Comparison of ENCODE assay signal across 1 cellular context in genomic region chr7:106776618-106777347, GRCh38.
TF ChIP-seq lines count a peak whose summit lies in the region.

No MANE protein-coding gene starts in this region.

TF ChIP-seq in K562, 482 proteins besides CTCF, POLR2A, EP300 and RAD21 (continued from another document):
- TF ChIP-seq NKRF (IDR thresholded peaks at IDR 0.05; ENCODE audit: borderline replicate concordance) (0 out of 2 replicates have a peak, but pooled peaks have one; percentile 15), HBP1 (CRISPR knock-in tag; IDR thresholded peaks at IDR 0.05) (peak; percentile 38; the same call in 1 of the 2 replicates), YY1 (IDR thresholded peaks at IDR 0.05; ENCODE audit: borderline replicate concordance in 1 of 3, control insufficient read depth in 1 of 3, extremely low read depth in 1 of 3, insufficient read depth in 3 of 3, insufficient read length in 1 of 3, insufficient replicate concordance in 2 of 3, low read depth in 1 of 3, low read length in 2 of 3) (no peak), ZBTB26 (CRISPR knock-in tag; IDR thresholded peaks at IDR 0.05) (peak; percentile 89; the same call in 1 of the 2 replicates), SAFB (IDR thresholded peaks at IDR 0.05; ENCODE audit: borderline replicate concordance, low read depth, low read length) (no peak), DEAF1 (CRISPR knock-in tag; IDR thresholded peaks at IDR 0.05) (0 out of 2 replicates have a peak, but pooled peaks have one; percentile 19), HDAC1 (IDR thresholded peaks at IDR 0.05) (peak in 1 of 2 experiments; percentile 11; a peak in 1 of 4 replicates), ASH1L (IDR thresholded peaks at IDR 0.05; ENCODE audit: borderline replicate concordance, low read depth, partially characterized antibody) (peak; percentile 18), CC2D1A (IDR thresholded peaks at IDR 0.05) (peak; percentile 87), NFIX (CRISPR knock-in tag; IDR thresholded peaks at IDR 0.05; ENCODE audit: low read depth) (no peak), CHCHD3 (CRISPR knock-in tag; IDR thresholded peaks at IDR 0.05) (no peak), TAF15 (IDR thresholded peaks at IDR 0.05; ENCODE audit: low read depth, low read length) (no peak), PTRF (tag; IDR thresholded peaks at IDR 0.05) (no peak), GTF3C2 (IDR thresholded peaks at IDR 0.05; ENCODE audit: borderline replicate concordance, extremely low read depth, insufficient read length) (no peak)
